In genomic region chr11:44623716-44624491, GRCh38 we compare ENCODE assay signal across 9 cellular contexts. TPM values are rescaled to one million over a fixed set of nuclear protein-coding genes. Genes with fewer than 3 reads are reported as not detected.
DNase-seq lines count a peak whose midpoint lies in the region; ATAC-seq and TF ChIP-seq lines count a peak whose summit lies in the region.
"Had no signal": no experiment of that assay in that cellular context is flagged by ENCODE, and none has a peak within 500 bp of the region (broad histone marks: within the 10 kb centered on the region; RNA-seq: fewer than 3 reads in every experiment).

No MANE protein-coding gene starts in this region.

- H3K4me3 ChIP-seq in CD4-positive, alpha-beta memory T cell (ENCODE audit: low read length in 2 of 2): no peak overlapping the region
- no peak overlapping the region for H3K4me3 ChIP-seq in colonic mucosa
- H3K4me3 ChIP-seq: skin epidermis had no signal

- peaks cover 0 to 2% (median 0%) of the 10 kb centered on the region in 8 donors for H3K9me3 Mint-ChIP-seq in CD4-positive, alpha-beta memory T cell

- H3K27me3 ChIP-seq in CD4-positive, alpha-beta memory T cell (ENCODE audit: insufficient read depth, low read length): no peaks in the 10 kb centered on the region
- H3K27me3 ChIP-seq in colonic mucosa: no peaks in the 10 kb centered on the region

- peak overlapping the region in 6 of 7 donors; percentile 48 to 86 (median 70) for H3K27ac Mint-ChIP-seq in CD4-positive, alpha-beta memory T cell

- no peak for DNase-seq in CD4-positive, alpha-beta memory T cell
- DNase-seq in NCI-H2081 (lab: John Stamatoyannopoulos, UW): peak; percentile 68 to 85
- DNase-seq in colonic mucosa: peak; percentile 14
- peak; percentile 22 for DNase-seq in omental fat pad (ENCODE audit: low spot score)
- DNase-seq in SW 1271 (lab: John Stamatoyannopoulos, UW): no peak
- no peak for DNase-seq in stimulated activated naive CD4-positive, alpha-beta T cell (lab: John Stamatoyannopoulos, UW)

- H3K27ac ChIP-seq in CD4-positive, alpha-beta memory T cell (ENCODE audit: low read depth, low read length): no peak overlapping the region
- H3K27ac ChIP-seq in colonic mucosa: no peak overlapping the region
- H3K27ac ChIP-seq: skin epidermis had no signal

- intact Hi-C loops in CD4-positive, alpha-beta memory T cell (cut with micrococcal nuclease): no loop called here
- intact Hi-C loops in colonic mucosa (cut with DNase I): loop anchor here (5.0 to 10.0 kb wide), 3 partner anchors 101 to 268 kb away; partner anchors contain the start of gene TSPAN18

- H3K9ac ChIP-seq in colonic mucosa (ENCODE audit: low read depth in 2 of 2, low read length in 2 of 2): no peak overlapping the region

- no peaks in the 10 kb centered on the region for H3K9me3 ChIP-seq in CD4-positive, alpha-beta memory T cell (ENCODE audit: control insufficient read depth in 1 of 2, low read length in 2 of 2)
- H3K9me3 ChIP-seq in colonic mucosa: no peaks in the 10 kb centered on the region

- H3K4me1 ChIP-seq in CD4-positive, alpha-beta memory T cell (ENCODE audit: insufficient read depth, low read length): peaks cover 19% of the 10 kb centered on the region
- H3K4me1 ChIP-seq in colonic mucosa: no peaks in the 10 kb centered on the region

- H3K4me1 Mint-ChIP-seq in CD4-positive, alpha-beta memory T cell: peaks cover 15 to 53% (median 33%) of the 10 kb centered on the region in 4 donors

- no peak for TF ChIP-seq CTCF in colonic mucosa (IDR thresholded peaks at IDR 0.05)
- TF ChIP-seq CTCF in omental fat pad (IDR thresholded peaks at IDR 0.05): no peak

- no peak for ATAC-seq in omental fat pad (ENCODE audit: low FRiP score)
- no peak for ATAC-seq in GM19351 (IDR thresholded peaks at IDR 0.05; ENCODE audit: unreplicated experiment)
- no peak for ATAC-seq in GM18870 (IDR thresholded peaks at IDR 0.05; ENCODE audit: unreplicated experiment)

- peaks cover 8 to 16% of the 10 kb centered on the region in 2 donors for H3K36me3 Mint-ChIP-seq in CD4-positive, alpha-beta memory T cell

- CTCF ChIA-PET in CD4-positive, alpha-beta memory T cell (lab: Charles Lee; ENCODE audit: partially characterized antibody): interaction anchor here (1.1 to 6.0 kb wide), 6 partner anchors 65 to 287 kb away, joined by 3 to 75 read pairs (median 32); no protein-coding TSS in a partner anchor

- H3K27me3 Mint-ChIP-seq in CD4-positive, alpha-beta memory T cell: no peaks in the 10 kb centered on the region

- POLR2A ChIA-PET in CD4-positive, alpha-beta memory T cell (lab: Charles Lee; ENCODE audit: partially characterized antibody): interaction anchor here (1.4 to 1.6 kb wide), 2 partner anchors 9 to 58 kb away, joined by 3 to 5 read pairs; partner anchors contain the start of gene CD82

- H3K36me3 ChIP-seq in CD4-positive, alpha-beta memory T cell (ENCODE audit: insufficient read depth, low read length): peaks cover 3% of the 10 kb centered on the region
- H3K36me3 ChIP-seq in colonic mucosa: no peaks in the 10 kb centered on the region

- H3K4me3 Mint-ChIP-seq in CD4-positive, alpha-beta memory T cell: peak overlapping the region in 4 of 8 donors; percentile 10 to 57 (median 22)

RNA-seq across cellular contexts. Expression of gene CD82, which starts 58.4 kb away (rescaled TPM):
- total RNA-seq in CD4-positive, alpha-beta memory T cell: 100 to 1,000 TPM; 130 to 133 TPM
- 100 to 1,000 TPM; 250 to 260 TPM for polyA plus RNA-seq in CD4-positive, alpha-beta memory T cell
- total RNA-seq in colonic mucosa (10 to 100 TPM; 36.2 to 41.6 TPM), omental fat pad (10 to 100 TPM in 3 of 4 donors, 1 to 10 TPM in 1; 8.9 to 30.6 (median 20.3) TPM)

Comparison
In these comparisons a context has a peak if more than half of its experiments do, and no peak if none do; other contexts are left out.
1. DNase-seq: peak in NCI-H2081 (2 of 2), colonic mucosa (single experiment) and omental fat pad (single experiment); none in CD4-positive, alpha-beta memory T cell (0 of 5), SW 1271 (0 of 2) and stimulated activated naive CD4-positive, alpha-beta T cell (0 of 6).